ENCODE assay signal across 23 cellular contexts in the genomic region with DNA sequence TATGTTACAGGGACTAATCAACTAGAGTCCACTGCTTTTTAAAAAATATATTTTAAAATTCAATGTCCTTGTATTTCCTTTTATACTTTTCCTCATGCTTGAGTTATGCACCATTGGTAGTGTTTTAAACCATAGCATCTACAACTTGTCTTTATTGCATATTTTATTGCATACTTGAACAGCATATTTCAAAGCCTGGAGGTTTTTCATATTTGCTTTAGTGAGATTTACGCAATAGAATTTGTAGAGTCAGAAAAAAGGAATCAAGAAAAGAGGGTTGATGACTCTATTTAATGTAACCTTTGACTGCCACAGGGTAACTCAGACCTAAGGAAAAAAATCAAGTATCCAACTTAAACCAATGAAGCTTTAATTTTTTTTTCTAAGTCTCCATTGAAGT.
"Had no signal": no experiment of that assay in that cellular context is flagged by ENCODE, and none has a peak within 500 bp of the region (broad histone marks: within the 10 kb centered on the region; RNA-seq: fewer than 3 reads in every experiment).

No MANE protein-coding gene starts in this region.

- H3K27me3 Mint-ChIP-seq: naive thymus-derived CD8-positive, alpha-beta T cell; stimulated activated naive B cell treated with anti-CD40 and anti-IgM and Interleukin-4, amounts not matched to agents 10 μg/mL and 1 μg/mL and 100 μg/mL, for 72 hours had no signal

- H3K4me3 Mint-ChIP-seq: naive thymus-derived CD8-positive, alpha-beta T cell; nephron; neural crest cell; stimulated activated naive B cell treated with anti-CD40 and anti-IgM and Interleukin-4, amounts not matched to agents 10 μg/mL and 1 μg/mL and 100 μg/mL, for 72 hours had no signal

- H3K4me1 Mint-ChIP-seq: naive thymus-derived CD8-positive, alpha-beta T cell; nephron; neural crest cell; stimulated activated naive B cell treated with anti-CD40 and anti-IgM and Interleukin-4, amounts not matched to agents 10 μg/mL and 1 μg/mL and 100 μg/mL, for 72 hours had no signal

- H3K27ac Mint-ChIP-seq: naive thymus-derived CD8-positive, alpha-beta T cell; nephron; stimulated activated naive B cell treated with anti-CD40 and anti-IgM and Interleukin-4, amounts not matched to agents 10 μg/mL and 1 μg/mL and 100 μg/mL, for 72 hours had no signal

- ATAC-seq: heart right ventricle; left cardiac atrium; left lobe of liver; lower lobe of right lung; naive thymus-derived CD8-positive, alpha-beta T cell; pancreas; right lobe of liver; stimulated activated naive B cell treated with anti-CD40 and anti-IgM and Interleukin-4, amounts not matched to agents 10 μg/mL and 1 μg/mL and 100 μg/mL, for 72 hours; stimulated activated naive CD8-positive, alpha-beta T cell treated with anti-CD3 and anti-CD28 coated beads, Interleukin-15, Interleukin-2, amounts not matched to agents 100 U/mL and 50 U/mL, for 24 hours; upper lobe of right lung had no signal

- H3K36me3 Mint-ChIP-seq: stimulated activated naive B cell treated with anti-CD40 and anti-IgM and Interleukin-4, amounts not matched to agents 10 μg/mL and 1 μg/mL and 100 μg/mL, for 72 hours had no signal

- DNase-seq: heart right ventricle; islet precursor cell; left cardiac atrium; lower lobe of right lung; mammary epithelial cell; mesenchymal stem cell; naive thymus-derived CD8-positive, alpha-beta T cell; nucleus accumbens; pancreas; posterior cingulate gyrus; right lobe of liver; stimulated activated CD4-positive, alpha-beta T cell treated with anti-CD3 and anti-CD28 coated beads, Interleukin-1b, Interleukin-23, amount 100 ng/mL, for 48 hours; stimulated activated CD4-positive, alpha-beta T cell treated with anti-CD3 and anti-CD28 coated beads, Interleukin-2, amount 100 ng/mL, for 48 hours; stimulated activated naive B cell treated with anti-CD40 and anti-IgM and Interleukin-4, amounts not matched to agents 10 μg/mL and 1 μg/mL and 100 μg/mL, for 72 hours; stimulated activated naive CD8-positive, alpha-beta T cell treated with anti-CD3 and anti-CD28 coated beads, Interleukin-15, Interleukin-2, amounts not matched to agents 100 U/mL and 50 U/mL, for 24 hours; stomach; testis; thyroid gland; transverse colon; upper lobe of right lung had no signal
